19 cellular contexts compared by ENCODE assay signal in the genomic region with DNA sequence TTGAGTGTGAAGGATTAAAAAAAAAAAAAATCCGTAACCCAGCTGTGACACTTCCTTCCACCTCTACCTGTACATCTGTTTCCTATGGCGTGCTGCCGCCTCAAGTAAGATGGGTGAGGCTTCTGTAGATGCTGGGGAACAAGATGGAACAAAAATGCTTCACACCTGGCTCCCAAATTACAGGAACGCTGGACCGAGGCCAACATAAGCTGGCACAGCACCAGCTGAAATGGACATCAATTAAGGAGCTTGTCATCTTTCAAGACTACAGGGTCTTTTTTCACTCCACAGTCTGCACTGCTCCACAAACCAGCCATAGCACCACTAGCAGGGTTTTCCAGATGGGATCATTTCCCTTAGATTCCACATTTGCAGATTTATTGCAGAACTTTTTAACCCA.
A peak's percentile ranks its signal among the peaks of the same experiment; 100 is the strongest.
DNase-seq lines count a peak whose midpoint lies in the region; ATAC-seq and TF ChIP-seq lines count a peak whose summit lies in the region.
"Had no signal": no experiment of that assay in that cellular context is flagged by ENCODE, and none has a peak within 500 bp of the region (broad histone marks: within the 10 kb centered on the region; RNA-seq: fewer than 3 reads in every experiment).

No MANE protein-coding gene starts in this region.

- H3K36me3 Mint-ChIP-seq in activated T-cell treated with anti-CD3 and anti-CD28 coated beads, Interleukin-2, amount 50 U/mL, for 72 hours (ENCODE audit: insufficient read depth in 2 of 2) = peaks cover 3 to 8% of the 10 kb centered on the region in 2 donors

- DNase-seq in activated T-cell treated with anti-CD3 and anti-CD28 coated beads, Interleukin-2, amount 50 U/mL, for 72 hours = no peak
- no peak for DNase-seq in activated T-cell treated with anti-CD3 and anti-CD28 coated beads for 4 hours
- DNase-seq in NCI-H2171 (lab: John Stamatoyannopoulos, UW) = peak; percentile 59
- peak; percentile 10 to 23 for DNase-seq in SHP77 (lab: John Stamatoyannopoulos, UW)
- no peak for DNase-seq in upper lobe of right lung
- no peak for DNase-seq in T-helper 9 cell
- DNase-seq: C1 segment of cervical spinal cord, HFFc6, NCI-H2029 treated with DMSO at 0.1 percent for 48 hours, NCI-H82, Peyer's patch, Right ventricle myocardium superior had no signal

- peak overlapping the region; percentile 9 for H3K27ac ChIP-seq in upper lobe of right lung
- H3K27ac ChIP-seq: A549, KMS-11, Peyer's patch had no signal

- H3K9me3 Mint-ChIP-seq in activated T-cell treated with anti-CD3 and anti-CD28 coated beads, Interleukin-2, amount 50 U/mL, for 72 hours = no peaks in the 10 kb centered on the region
- H3K9me3 Mint-ChIP-seq: HFFc6; T-helper 1 cell treated with Interleukin-12 subunit alpha and Interleukin-12 subunit beta and Interleukin-4 antibody, amounts not matched to agents 30 μg/mL and 1 μg/mL, for 36 hours had no signal

- H3K4me3 Mint-ChIP-seq in activated T-cell treated with anti-CD3 and anti-CD28 coated beads, Interleukin-2, amount 50 U/mL, for 72 hours = no peak overlapping the region
- H3K4me3 Mint-ChIP-seq: HFFc6; T-helper 1 cell treated with Interleukin-12 subunit alpha and Interleukin-12 subunit beta and Interleukin-4 antibody, amounts not matched to agents 30 μg/mL and 1 μg/mL, for 36 hours had no signal

- peaks cover 13% of the 10 kb centered on the region for H3K36me3 ChIP-seq in upper lobe of right lung

- no peak for ATAC-seq in activated T-cell treated with anti-CD3 and anti-CD28 coated beads, Interleukin-2, amount 50 U/mL, for 72 hours (replicated peaks in 1 of 2)
- ATAC-seq in upper lobe of right lung = no peak
- ATAC-seq in GM21526 (IDR thresholded peaks at IDR 0.05; ENCODE audit: low FRiP score, unreplicated experiment) = no peak
- ATAC-seq in GM19328 (IDR thresholded peaks at IDR 0.05; ENCODE audit: unreplicated experiment) = no peak
- ATAC-seq: A549, HepG2, SK-N-SH treated with all-trans-retinoic acid at 6 μM for 48 hours had no signal

- TF ChIP-seq CTCF in upper lobe of right lung (IDR thresholded peaks at IDR 0.05) = no peak

- H3K9me3 ChIP-seq in upper lobe of right lung = no peaks in the 10 kb centered on the region
- H3K9me3 ChIP-seq: A549, Peyer's patch had no signal

- H3K4me1 ChIP-seq in upper lobe of right lung = peaks cover 5% of the 10 kb centered on the region
- H3K4me1 ChIP-seq: A549, Peyer's patch had no signal

- H3K27me3 Mint-ChIP-seq in activated T-cell treated with anti-CD3 and anti-CD28 coated beads, Interleukin-2, amount 50 U/mL, for 72 hours (ENCODE audit: low read depth) = no peaks in the 10 kb centered on the region

- intact Hi-C loops in upper lobe of right lung (cut with DNase I) = no loop called here

- H3K4me1 Mint-ChIP-seq in activated T-cell treated with anti-CD3 and anti-CD28 coated beads, Interleukin-2, amount 50 U/mL, for 72 hours (ENCODE audit: low read depth) = peaks cover 9% of the 10 kb centered on the region

- H3K27me3 ChIP-seq in upper lobe of right lung = no peaks in the 10 kb centered on the region
- H3K27me3 ChIP-seq: Peyer's patch had no signal

- H3K27ac Mint-ChIP-seq in activated T-cell treated with anti-CD3 and anti-CD28 coated beads, Interleukin-2, amount 50 U/mL, for 72 hours = peak overlapping the region; percentile 57
- H3K27ac Mint-ChIP-seq: T-helper 1 cell treated with Interleukin-12 subunit alpha and Interleukin-12 subunit beta and Interleukin-4 antibody, amounts not matched to agents 30 μg/mL and 1 μg/mL, for 36 hours had no signal

- H3K4me3 ChIP-seq in upper lobe of right lung = no peak overlapping the region
- H3K4me3 ChIP-seq: A549, Peyer's patch had no signal

Comparison
In these comparisons a context has a peak if more than half of its experiments do, and no peak if none do; other contexts are left out.
1. DNase-seq: peak in NCI-H2171 (single experiment) and SHP77 (2 of 2); none in activated T-cell treated with anti-CD3 and anti-CD28 coated beads, Interleukin-2, amount 50 U/mL, for 72 hours (0 of 2), activated T-cell treated with anti-CD3 and anti-CD28 coated beads for 4 hours (single experiment), upper lobe of right lung (single experiment) and T-helper 9 cell (single experiment).